Comparison of ENCODE assay signal across 8 cellular contexts in genomic region chr10:124732931-124733536, GRCh38. TPM values are rescaled to one million over a fixed set of nuclear protein-coding genes. Genes with fewer than 3 reads are reported as not detected.
DNase-seq lines count a peak whose midpoint lies in the region; ATAC-seq, FAIRE-seq and TF ChIP-seq lines count a peak whose summit lies in the region.

No MANE protein-coding gene starts in this region.

- CTCF ChIA-PET in PC-3 (lab: Charles Lee) = no interaction called here

- H3K9me3 ChIP-seq in gastroesophageal sphincter (no peaks in the 10 kb centered on the region), pancreas (no peaks in the 10 kb centered on the region), PC-3 (ENCODE audit: low read length) (no peaks in the 10 kb centered on the region)

- no peak for TF ChIP-seq POLR2A in gastroesophageal sphincter (IDR thresholded peaks at IDR 0.05)

- H3K36me3 ChIP-seq in gastroesophageal sphincter (no peaks in the 10 kb centered on the region), pancreas (no peaks in the 10 kb centered on the region), PC-3 (ENCODE audit: low read depth, low read length) (no peaks in the 10 kb centered on the region)

- POLR2A ChIA-PET in PC-3 (lab: Charles Lee; ENCODE audit: unreplicated experiment) = no interaction called here

- no peak for FAIRE-seq in pancreas (lab: Jason Lieb, UNC)

- intact Hi-C loops in pancreas (cut with DNase I) (loop anchor here in 2 of 3 donors (5.0 to 10.0 kb wide), 2 partner anchors 96 to 188 kb away; no protein-coding TSS in a partner anchor), PC-3 (cut with micrococcal nuclease) (no loop called here)

- H3F3A ChIP-seq in PC-3 (ENCODE audit: low read length, unreplicated experiment) = no peaks in the 10 kb centered on the region

- H3K9me2 ChIP-seq in PC-3 (replicated peaks; ENCODE audit: low read length) = no peaks in the 10 kb centered on the region

- H4K20me1 ChIP-seq in PC-3 (ENCODE audit: low read length) = no peaks in the 10 kb centered on the region

- DNase-seq in GM19238 (ENCODE audit: insufficient read length, low spot score) (peak; percentile 45), pancreas (no peak), PC-3 (no peak), GF-D8 (lab: John Stamatoyannopoulos, UW) (no peak)
- peak; percentile 60 for DNase-seq in activated CD8-positive, alpha-beta memory T cell treated with anti-CD3 and anti-CD28 coated beads, Interleukin-2, amount 50 U/mL, for 4 hours
- DNase-seq in stimulated activated CD4-positive, alpha-beta T cell treated with anti-CD3 and anti-CD28 coated beads, Interleukin-12 subunit alpha, Interleukin-12 subunit beta, amount 100 ng/mL, for 4 hours = peak; percentile 59

- 56 to 67% methylated on average over 6 to 12 of the region's 14 CpGs for WGBS in gastroesophageal sphincter (ENCODE audit: low coverage in 1 of 2), 2 donors
- 87 to 90% methylated on average over 14 of the region's 14 CpGs for WGBS in pancreas, 2 donors

- TF ChIP-seq CTCF in gastroesophageal sphincter (IDR thresholded peaks at IDR 0.05) (no peak), pancreas (IDR thresholded peaks at IDR 0.05) (no peak), PC-3 (conservative IDR thresholded peaks at IDR 0.05; ENCODE audit: low read depth, low read length) (no peak)

- H3K27ac ChIP-seq in gastroesophageal sphincter (peak overlapping the region; percentile 76 to 93 (median 91)), pancreas (no peak overlapping the region), PC-3 (ENCODE audit: low read length) (no peak overlapping the region)

- no peak overlapping the region for H2AFZ ChIP-seq in PC-3 (ENCODE audit: low read length)

- H3K27me3 ChIP-seq in gastroesophageal sphincter = no peaks in the 10 kb centered on the region
- no peaks in the 10 kb centered on the region for H3K27me3 ChIP-seq in pancreas
- H3K27me3 ChIP-seq in PC-3 (ENCODE audit: low read length) = no peaks in the 10 kb centered on the region

- no peak for TF ChIP-seq EP300 in gastroesophageal sphincter (IDR thresholded peaks at IDR 0.05)

- H3K9ac ChIP-seq in PC-3 (ENCODE audit: low read length) = no peak overlapping the region

- H3K79me2 ChIP-seq in PC-3 (ENCODE audit: low read length) = peaks cover 32% of the 10 kb centered on the region

- ATAC-seq in HG03196 (IDR thresholded peaks at IDR 0.05; ENCODE audit: unreplicated experiment) = peak; percentile 51
- ATAC-seq in gastroesophageal sphincter = peak; percentile 61
- no peak for ATAC-seq in pancreas
- no peak for ATAC-seq in PC-3

- H3K4me1 ChIP-seq in gastroesophageal sphincter (peaks cover 17 to 98% (median 68%) of the 10 kb centered on the region in 3 donors), pancreas (peaks cover 12 to 25% (median 19%) of the 10 kb centered on the region in 3 donors), PC-3 (ENCODE audit: insufficient read depth, low read length) (peaks cover 11% of the 10 kb centered on the region)

- no TSS peak for BruUV-seq in PC-3 (replicated peaks; lab: Mats Ljungman, UMichigan)

- H3K4me3 ChIP-seq in gastroesophageal sphincter = no peak overlapping the region
- H3K4me3 ChIP-seq in pancreas = no peak overlapping the region
- H3K4me3 ChIP-seq in PC-3 (ENCODE audit: low read length) = no peak overlapping the region

- no peak overlapping the region for H3K4me2 ChIP-seq in PC-3 (ENCODE audit: low read length)

RNA-seq across cellular contexts. Expression of gene FAM53B, which starts 11.1 kb away (rescaled TPM):
- total RNA-seq in gastroesophageal sphincter (10 to 100 TPM; 24.5 to 33.0 (median 30.2) TPM), pancreas (10 to 100 TPM in 1 of 6 donors, 1 to 10 TPM in 5; 6.5 to 16.4 (median 8.5) TPM), PC-3 (2014; rRNA removed) (16.5 and 19.4 TPM in 2 replicates)
- polyA plus RNA-seq in pancreas = 1 to 10 TPM; 5.3 to 9.7 TPM

RNA-seq across cellular contexts. Expression of gene EEF1AKMT2, which starts 58.7 kb away (rescaled TPM):
- total RNA-seq in gastroesophageal sphincter = 10 to 100 TPM in 3 of 4 donors, 1 to 10 TPM in 1; 9.1 to 18.6 (median 10.5) TPM
- total RNA-seq in pancreas = 1 to 10 TPM; 5.7 to 9.4 (median 6.9) TPM
- polyA plus RNA-seq in pancreas = 10 to 100 TPM; 10.0 to 11.9 TPM
- total RNA-seq in PC-3 (2014; rRNA removed) = 18.2 and 19.6 TPM in 2 replicates

Comparison
In these comparisons a context has a peak if more than half of its experiments do, and no peak if none do; other contexts are left out.
1. DNase-seq: peak in GM19238 (single experiment), activated CD8-positive, alpha-beta memory T cell treated with anti-CD3 and anti-CD28 coated beads, Interleukin-2, amount 50 U/mL, for 4 hours (single experiment) and stimulated activated CD4-positive, alpha-beta T cell treated with anti-CD3 and anti-CD28 coated beads, Interleukin-12 subunit alpha, Interleukin-12 subunit beta, amount 100 ng/mL, for 4 hours (single experiment); none in pancreas (0 of 6), PC-3 (single experiment) and GF-D8 (single experiment).
2. ATAC-seq: peak in HG03196 (single experiment) and gastroesophageal sphincter (single experiment); none in pancreas (0 of 4) and PC-3 (single experiment).
3. H3K27ac ChIP-seq: peak in gastroesophageal sphincter (4 of 4); none in pancreas (0 of 4) and PC-3 (single experiment).